In the genomic region with DNA sequence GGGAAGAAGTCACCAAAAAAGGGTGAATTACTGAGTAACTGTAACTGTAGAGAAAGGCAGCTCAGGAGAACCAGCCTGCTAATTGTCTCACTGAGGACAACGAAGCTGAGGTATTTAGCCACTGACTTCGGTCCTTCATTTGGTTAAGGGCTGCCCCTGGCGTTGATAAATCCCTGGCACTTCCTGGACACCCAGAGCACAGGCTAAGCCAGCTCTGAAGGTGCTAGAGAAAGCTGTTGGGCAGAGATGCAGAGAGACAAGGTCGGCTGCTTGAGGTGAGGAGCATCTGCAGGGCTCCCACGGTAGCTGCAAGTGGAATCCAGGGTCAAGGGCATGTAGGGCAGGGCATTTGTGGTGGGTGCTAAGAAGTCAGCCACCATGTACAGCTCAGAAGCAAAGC, we compare ENCODE assay signal across 1 cellular context.
TF ChIP-seq lines count a peak whose summit lies in the region.

No MANE protein-coding gene starts in this region.

TF ChIP-seq in K562, 482 proteins besides CTCF, POLR2A, EP300 and RAD21:
- TF ChIP-seq HIVEP1 (CRISPR knock-in tag; IDR thresholded peaks at IDR 0.05) (no peak), SRSF9 (IDR thresholded peaks at IDR 0.05; ENCODE audit: borderline replicate concordance, low read depth, low read length) (no peak), TEAD4 (IDR thresholded peaks at IDR 0.05; ENCODE audit: low read length) (no peak), TEAD4 (CRISPR knock-in tag; IDR thresholded peaks at IDR 0.05; ENCODE audit: borderline replicate concordance) (no peak), ZNF282 (CRISPR knock-in tag; IDR thresholded peaks at IDR 0.05) (no peak), ZC3H8 (IDR thresholded peaks at IDR 0.05) (no peak), ZNF384 (IDR thresholded peaks at IDR 0.05; ENCODE audit: low read depth, low read length) (no peak), E2F5 (CRISPR knock-in tag; IDR thresholded peaks at IDR 0.05) (no peak), PHB2 (IDR thresholded peaks at IDR 0.05; ENCODE audit: low read depth) (no peak), OTX1 (CRISPR knock-in tag; IDR thresholded peaks at IDR 0.05) (no peak), ZNF75A (CRISPR knock-in tag; IDR thresholded peaks at IDR 0.05) (no peak), MEF2A (IDR thresholded peaks at IDR 0.05; ENCODE audit: control insufficient read depth, low read depth, low read length) (no peak), ZFP91 (CRISPR knock-in tag; IDR thresholded peaks at IDR 0.05) (no peak)
TF ChIP-seq in K562: peak in this region for 0.
